Comparison of ENCODE assay signal across 17 cellular contexts in genomic region chr15:89653578-89653977, GRCh38. TPM values are rescaled to one million over a fixed set of nuclear protein-coding genes. Genes with fewer than 3 reads are reported as not detected.
DNase-seq lines count a peak whose midpoint lies in the region; ATAC-seq and TF ChIP-seq lines count a peak whose summit lies in the region.
"Had no signal": no experiment of that assay in that cellular context is flagged by ENCODE, and none has a peak within 500 bp of the region (broad histone marks: within the 10 kb centered on the region; RNA-seq: fewer than 3 reads in every experiment).

No MANE protein-coding gene starts in this region.

- peaks cover 24% of the 10 kb centered on the region for H3K4me1 Mint-ChIP-seq in stimulated activated naive CD8-positive, alpha-beta T cell treated with anti-CD3 and anti-CD28 coated beads, Interleukin-15, Interleukin-2, amounts not matched to agents 100 ng/mL and 50 ng/mL, for 24 hours (ENCODE audit: low read depth)
- peaks cover 22% of the 10 kb centered on the region for H3K4me1 Mint-ChIP-seq in nephron progenitor cell
- peaks cover 13% of the 10 kb centered on the region for H3K4me1 Mint-ChIP-seq in type B pancreatic cell (ENCODE audit: unreplicated experiment)
- peaks cover 11% of the 10 kb centered on the region for H3K4me1 Mint-ChIP-seq in Calu3 (ENCODE audit: low read depth, unreplicated experiment)

- H3K27me3 ChIP-seq in adipocyte (replicated peaks; ENCODE audit: control insufficient read depth, insufficient read depth, low read length) = no peaks in the 10 kb centered on the region

- no TSS peak for BruUV-seq in Calu3 (replicated peaks; lab: Mats Ljungman, UMichigan)

- CTCF ChIA-PET in Calu3 (lab: Charles Lee) = no interaction called here

- H3K4me3 Mint-ChIP-seq in stimulated activated naive CD8-positive, alpha-beta T cell treated with anti-CD3 and anti-CD28 coated beads, Interleukin-15, Interleukin-2, amounts not matched to agents 100 ng/mL and 50 ng/mL, for 24 hours = peak overlapping the region; percentile 86
- H3K4me3 Mint-ChIP-seq in nephron progenitor cell (peak overlapping the region; percentile 79), type B pancreatic cell (peak overlapping the region; percentile 66), Calu3 (ENCODE audit: low read depth, unreplicated experiment) (no peak overlapping the region)

- peaks cover 46% of the 10 kb centered on the region for H3K27me3 Mint-ChIP-seq in stimulated activated naive CD8-positive, alpha-beta T cell treated with anti-CD3 and anti-CD28 coated beads, Interleukin-15, Interleukin-2, amounts not matched to agents 100 ng/mL and 50 ng/mL, for 24 hours
- H3K27me3 Mint-ChIP-seq in nephron progenitor cell (ENCODE audit: low read depth, poor library complexity) (peaks cover 28% of the 10 kb centered on the region), type B pancreatic cell (peaks cover 5% of the 10 kb centered on the region), Calu3 (ENCODE audit: unreplicated experiment) (peaks cover 36% of the 10 kb centered on the region)

- H3K9me3 ChIP-seq in adipocyte (ENCODE audit: control insufficient read depth, low read length) = no peaks in the 10 kb centered on the region
- H3K9me3 ChIP-seq: HAP-1 had no signal

- intact Hi-C loops in Calu3 (cut with micrococcal nuclease; ENCODE audit: unreplicated experiment) = no loop called here

- H3K27ac Mint-ChIP-seq in stimulated activated naive CD8-positive, alpha-beta T cell treated with anti-CD3 and anti-CD28 coated beads, Interleukin-15, Interleukin-2, amounts not matched to agents 100 ng/mL and 50 ng/mL, for 24 hours = no peak overlapping the region
- H3K27ac Mint-ChIP-seq in nephron progenitor cell = no peak overlapping the region
- H3K27ac Mint-ChIP-seq in type B pancreatic cell = no peak overlapping the region
- H3K27ac Mint-ChIP-seq in Calu3 (ENCODE audit: unreplicated experiment) = no peak overlapping the region

- peaks cover 27% of the 10 kb centered on the region for H3K4me1 ChIP-seq in adipocyte (ENCODE audit: control insufficient read depth, insufficient read depth, low read length)

- peak overlapping the region; percentile 85 for H3K4me3 ChIP-seq in adipocyte (ENCODE audit: low read length)

- TF ChIP-seq CTCF in nephron progenitor cell (IDR thresholded peaks at IDR 0.05) (no peak), type B pancreatic cell (conservative IDR thresholded peaks at IDR 0.05) (no peak), Calu3 (IDR thresholded peaks at IDR 0.05; ENCODE audit: unreplicated experiment) (no peak)

- no peak for ATAC-seq in stimulated activated naive CD8-positive, alpha-beta T cell treated with anti-CD3 and anti-CD28 coated beads, Interleukin-15, Interleukin-2, amounts not matched to agents 100 U/mL and 50 U/mL, for 24 hours

- DNase-seq in stimulated activated naive CD8-positive, alpha-beta T cell treated with anti-CD3 and anti-CD28 coated beads, Interleukin-15, Interleukin-2, amounts not matched to agents 100 U/mL and 50 U/mL, for 24 hours = no peak
- DNase-seq in adipocyte (ENCODE audit: low read depth) (no peak), nephron progenitor cell (no peak), type B pancreatic cell (ENCODE audit: extremely low spot score, unreplicated experiment) (no peak), NCI-H1105 (lab: John Stamatoyannopoulos, UW) (no peak), cerebellar cortex (ENCODE audit: low spot score) (no peak), Calu3 (no peak)
- DNase-seq: C1 segment of cervical spinal cord; DMS79 treated with DMSO at 0.1 percent for 48 hours; NCI-H1105 treated with DMSO at 0.1 percent for 48 hours; NCI-H1694; NCI-H2081 treated with DMSO at 0.1 percent for 48 hours; NCI-H748 treated with DMSO at 0.1 percent for 48 hours; NK-92 treated with Interleukin-12 subunit alpha and Interleukin-12 subunit beta, amount 100 ng/mL, for 24 hours; SHP77 had no signal

- peaks cover 4% of the 10 kb centered on the region for H3K36me3 Mint-ChIP-seq in stimulated activated naive CD8-positive, alpha-beta T cell treated with anti-CD3 and anti-CD28 coated beads, Interleukin-15, Interleukin-2, amounts not matched to agents 100 ng/mL and 50 ng/mL, for 24 hours (ENCODE audit: low read depth)
- H3K36me3 Mint-ChIP-seq in nephron progenitor cell (ENCODE audit: low read depth) (peaks cover 22% of the 10 kb centered on the region), type B pancreatic cell (peaks cover 3% of the 10 kb centered on the region), Calu3 (ENCODE audit: insufficient read depth, unreplicated experiment) (peaks cover 15% of the 10 kb centered on the region)

- H3K9ac ChIP-seq in adipocyte (ENCODE audit: low read length) = peak overlapping the region; percentile 58

- no peaks in the 10 kb centered on the region for H3K9me3 Mint-ChIP-seq in stimulated activated naive CD8-positive, alpha-beta T cell treated with anti-CD3 and anti-CD28 coated beads, Interleukin-15, Interleukin-2, amounts not matched to agents 100 ng/mL and 50 ng/mL, for 24 hours
- H3K9me3 Mint-ChIP-seq in nephron progenitor cell (no peaks in the 10 kb centered on the region), type B pancreatic cell (no peaks in the 10 kb centered on the region), Calu3 (ENCODE audit: low read depth, unreplicated experiment) (no peaks in the 10 kb centered on the region)

- peaks cover 28% of the 10 kb centered on the region for H3K36me3 ChIP-seq in adipocyte (ENCODE audit: control insufficient read depth, insufficient read depth, low read length, severe bottlenecking)

RNA-seq across cellular contexts. Expression of gene KIF7, which starts 1.7 kb away (rescaled TPM):
- total RNA-seq in type B pancreatic cell (ENCODE audit: low replicate concordance) (5.5 and 15.5 TPM in 2 replicates), Calu3 (2022) (1.4 and 1.7 TPM in 2 replicates)

RNA-seq across cellular contexts. Expression of gene PLIN1, which starts 25.6 kb away (rescaled TPM):
- total RNA-seq in type B pancreatic cell (ENCODE audit: low replicate concordance) (0.55 and 0.58 TPM in 2 replicates), Calu3 (2022) (0.35 and 0.37 TPM in 2 replicates)

RNA-seq across cellular contexts. Expression of gene PEX11A, which starts 37.0 kb away (rescaled TPM):
- total RNA-seq in type B pancreatic cell (ENCODE audit: low replicate concordance) (8.5 and 8.8 TPM in 2 replicates), Calu3 (2022) (6.7 and 8.0 TPM in 2 replicates)

RNA-seq across cellular contexts. Expression of gene WDR93, which starts 37.0 kb away (rescaled TPM):
- total RNA-seq in type B pancreatic cell (ENCODE audit: low replicate concordance) = 0.29 and 1.5 TPM in 2 replicates
- total RNA-seq in Calu3 (2022) = not detected in 2 replicates
